Comparison of ENCODE assay signal across 19 cellular contexts in the genomic region with DNA sequence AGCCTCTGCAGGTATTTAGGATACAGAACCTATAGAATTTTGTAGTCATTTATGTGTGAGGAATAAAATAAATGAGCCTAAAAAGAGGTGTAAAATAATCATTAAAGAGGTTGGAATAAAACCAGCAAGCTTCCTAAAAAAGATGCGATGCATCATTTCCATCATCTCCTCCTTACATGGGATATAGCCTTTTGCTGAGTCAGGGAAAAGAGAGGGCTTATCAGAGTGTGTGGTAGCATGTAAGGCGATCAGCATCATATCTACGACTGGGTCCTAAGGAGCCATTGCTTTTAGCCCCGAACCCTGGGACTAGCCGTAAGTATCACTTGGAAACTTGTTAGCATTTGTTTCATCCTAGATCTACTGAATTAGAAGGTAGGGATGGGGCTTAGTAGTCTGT.
"Had no signal": no experiment of that assay in that cellular context is flagged by ENCODE, and none has a peak within 500 bp of the region (broad histone marks: within the 10 kb centered on the region; RNA-seq: fewer than 3 reads in every experiment).

No MANE protein-coding gene starts in this region.

- H3K27me3 ChIP-seq: MG63, SJSA1 had no signal

- H3K36me3 Mint-ChIP-seq: IgD-negative memory B cell had no signal

- H3K36me3 ChIP-seq: MG63, SJSA1 had no signal

- H3K9me3 ChIP-seq: SJSA1 had no signal

- H3K27ac Mint-ChIP-seq: IgD-negative memory B cell had no signal

- DNase-seq: MG63, NCI-H1092, NCI-H1105 treated with DMSO at 0.1 percent for 48 hours, NCI-H1417 treated with DMSO at 0.1 percent for 48 hours, NCI-H146, NCI-H1694 treated with DMSO at 0.1 percent for 48 hours, NCI-H1930, NCI-H2081, NCI-H2107, NCI-H2227 treated with DMSO at 0.1 percent for 48 hours, NCI-H524 treated with DMSO at 0.1 percent for 48 hours, NCI-H69, NCI-H774, Right ventricle myocardium superior, RPMI8226 had no signal

- H3K4me1 ChIP-seq: SJSA1 had no signal

- H3K4me3 ChIP-seq: MG63, SJSA1, SK-N-MC had no signal

- H3K27ac ChIP-seq: HL-60, SJSA1, SK-N-MC had no signal
